Comparison of ENCODE assay signal across 2 cellular contexts in the genomic region with DNA sequence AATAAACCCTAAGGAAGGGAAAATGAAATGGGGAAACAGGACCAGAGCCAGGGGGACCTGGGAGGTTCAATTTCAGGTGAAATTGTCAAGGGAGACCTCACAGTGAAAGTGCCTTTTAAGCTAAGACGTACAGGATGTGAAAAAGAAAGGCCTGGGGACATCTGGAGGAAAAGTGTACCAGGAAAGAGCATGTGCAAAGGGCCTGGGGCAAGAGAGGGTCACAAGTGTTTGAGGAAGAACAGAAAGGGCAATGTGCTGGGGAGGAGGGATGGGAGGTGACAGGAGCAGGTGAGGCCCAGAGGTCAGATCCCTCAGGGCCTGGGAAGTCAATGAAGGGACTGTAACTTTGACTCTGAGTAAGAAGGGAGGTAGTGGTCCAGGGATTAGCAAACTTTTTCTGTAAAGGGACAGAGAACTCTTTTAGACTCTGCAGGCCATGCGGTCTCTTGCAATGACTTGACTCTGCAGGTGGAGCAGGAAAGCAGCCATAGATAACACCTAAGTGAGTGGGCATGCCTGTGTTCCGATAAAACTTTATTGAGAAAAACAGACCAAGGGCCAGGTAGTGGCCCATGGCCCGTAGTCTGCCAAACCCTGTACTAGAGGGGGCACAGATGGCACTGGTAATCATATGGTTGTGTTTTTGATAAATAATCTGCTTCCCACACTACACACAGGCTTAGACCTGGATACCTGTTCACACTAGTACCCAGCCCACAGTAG.
TF ChIP-seq lines count a peak whose summit lies in the region.

No MANE protein-coding gene starts in this region.

TF ChIP-seq in HCT116, 20 proteins besides CTCF, POLR2A, EP300 and RAD21:
- TF ChIP-seq SRF (IDR thresholded peaks at IDR 0.05; ENCODE audit: low read depth) (no peak), ZFX (IDR thresholded peaks at IDR 0.05) (0 out of 2 replicates have a peak, but pooled peaks have one; percentile 10)
TF ChIP-seq in HCT116: peak in this region for 1.

TF ChIP-seq in GM12878, 131 proteins besides CTCF, POLR2A, EP300 and RAD21:
- no peak for TF ChIP-seq NFXL1 (IDR thresholded peaks at IDR 0.05; ENCODE audit: borderline replicate concordance)
- TF ChIP-seq, protein P1, sequence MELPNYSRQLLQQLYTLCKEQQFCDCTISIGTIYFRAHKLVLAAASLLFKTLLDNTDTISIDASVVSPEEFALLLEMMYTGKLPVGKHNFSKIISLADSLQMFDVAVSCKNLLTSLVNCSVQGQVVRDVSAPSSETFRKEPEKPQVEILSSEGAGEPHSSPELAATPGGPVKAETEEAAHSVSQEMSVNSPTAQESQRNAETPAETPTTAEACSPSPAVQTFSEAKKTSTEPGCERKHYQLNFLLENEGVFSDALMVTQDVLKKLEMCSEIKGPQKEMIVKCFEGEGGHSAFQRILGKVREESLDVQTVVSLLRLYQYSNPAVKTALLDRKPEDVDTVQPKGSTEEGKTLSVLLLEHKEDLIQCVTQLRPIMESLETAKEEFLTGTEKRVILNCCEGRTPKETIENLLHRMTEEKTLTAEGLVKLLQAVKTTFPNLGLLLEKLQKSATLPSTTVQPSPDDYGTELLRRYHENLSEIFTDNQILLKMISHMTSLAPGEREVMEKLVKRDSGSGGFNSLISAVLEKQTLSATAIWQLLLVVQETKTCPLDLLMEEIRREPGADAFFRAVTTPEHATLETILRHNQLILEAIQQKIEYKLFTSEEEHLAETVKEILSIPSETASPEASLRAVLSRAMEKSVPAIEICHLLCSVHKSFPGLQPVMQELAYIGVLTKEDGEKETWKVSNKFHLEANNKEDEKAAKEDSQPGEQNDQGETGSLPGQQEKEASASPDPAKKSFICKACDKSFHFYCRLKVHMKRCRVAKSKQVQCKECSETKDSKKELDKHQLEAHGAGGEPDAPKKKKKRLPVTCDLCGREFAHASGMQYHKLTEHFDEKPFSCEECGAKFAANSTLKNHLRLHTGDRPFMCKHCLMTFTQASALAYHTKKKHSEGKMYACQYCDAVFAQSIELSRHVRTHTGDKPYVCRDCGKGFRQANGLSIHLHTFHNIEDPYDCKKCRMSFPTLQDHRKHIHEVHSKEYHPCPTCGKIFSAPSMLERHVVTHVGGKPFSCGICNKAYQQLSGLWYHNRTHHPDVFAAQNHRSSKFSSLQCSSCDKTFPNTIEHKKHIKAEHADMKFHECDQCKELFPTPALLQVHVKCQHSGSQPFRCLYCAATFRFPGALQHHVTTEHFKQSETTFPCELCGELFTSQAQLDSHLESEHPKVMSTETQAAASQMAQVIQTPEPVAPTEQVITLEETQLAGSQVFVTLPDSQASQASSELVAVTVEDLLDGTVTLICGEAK (IDR thresholded peaks at IDR 0.05; ENCODE audit: borderline replicate concordance): peak; percentile 69
